11 cellular contexts compared by ENCODE assay signal in the genomic region with DNA sequence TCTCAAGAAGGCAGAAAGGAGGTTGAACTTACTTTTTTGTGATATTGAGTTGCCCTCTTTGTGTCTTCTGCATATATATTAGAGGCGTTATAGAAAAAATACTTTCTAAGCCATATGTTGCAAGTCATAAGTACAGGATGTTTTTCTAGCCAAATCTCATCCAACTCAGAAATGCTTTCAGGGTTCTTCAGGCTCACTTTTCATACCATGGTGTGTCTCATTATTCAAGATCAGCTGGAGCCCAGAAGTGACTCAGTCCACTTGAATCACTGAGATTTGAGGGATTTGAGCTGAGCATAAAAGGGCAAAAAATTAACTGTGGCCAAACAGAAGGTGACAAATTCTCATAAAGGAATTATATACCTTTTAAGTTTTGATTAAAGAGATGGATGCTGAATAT.
DNase-seq lines count a peak whose midpoint lies in the region; ATAC-seq and TF ChIP-seq lines count a peak whose summit lies in the region.
"Had no signal": no experiment of that assay in that cellular context is flagged by ENCODE, and none has a peak within 500 bp of the region (broad histone marks: within the 10 kb centered on the region; RNA-seq: fewer than 3 reads in every experiment).

No MANE protein-coding gene starts in this region.

- no peaks in the 10 kb centered on the region for H3K79me2 ChIP-seq in hepatocyte

- intact Hi-C loops in upper lobe of right lung (cut with DNase I), result no loop called here
- intact Hi-C loops in cardiac septum (cut with DNase I), result no loop called here

- H4K20me1 ChIP-seq in hepatocyte (ENCODE audit: insufficient read depth, poor library complexity, severe bottlenecking), result no peaks in the 10 kb centered on the region

- peak; percentile 62 for ATAC-seq in upper lobe of right lung
- ATAC-seq in HG03469 (IDR thresholded peaks at IDR 0.05; ENCODE audit: unreplicated experiment), result no peak

- peak; percentile 29 for DNase-seq in DMS79 treated with DMSO at 0.1 percent for 48 hours (lab: John Stamatoyannopoulos, UW)
- DNase-seq in DMS79 (lab: John Stamatoyannopoulos, UW), result no peak
- DNase-seq in amniotic epithelial cell (ENCODE audit: low read depth), result peak; percentile 95
- peak; percentile 26 for DNase-seq in hepatocyte (ENCODE audit: low spot score)
- no peak for DNase-seq in upper lobe of right lung
- DNase-seq in NCI-H510A treated with DMSO at 0.1 percent for 48 hours (lab: John Stamatoyannopoulos, UW), result no peak
- DNase-seq in cardiac septum (ENCODE audit: low spot score), result no peak
- DNase-seq: activated B cell treated with CpG ODN at 0.5 μM for 24 hours, NCI-H446 had no signal

- H3K4me3 ChIP-seq in hepatocyte (no peak overlapping the region), upper lobe of right lung (no peak overlapping the region)
- H3K4me3 ChIP-seq: skin epidermis had no signal

- H2AFZ ChIP-seq in hepatocyte, result no peak overlapping the region

- no peaks in the 10 kb centered on the region for H3K9me2 ChIP-seq in hepatocyte (replicated peaks; ENCODE audit: insufficient read depth)

- TF ChIP-seq CTCF in hepatocyte (IDR thresholded peaks at IDR 0.05; ENCODE audit: poor library complexity) (no peak), upper lobe of right lung (IDR thresholded peaks at IDR 0.05) (no peak)

- 79% methylated on average over 1 of the region's 1 CpG for WGBS in hepatocyte (ENCODE audit: low lambda C conversion rate, missing lambda C conversion rate)

- H3K9me3 ChIP-seq in hepatocyte (ENCODE audit: low read depth) (no peaks in the 10 kb centered on the region), upper lobe of right lung (no peaks in the 10 kb centered on the region)

- no peak overlapping the region for H3K4me2 ChIP-seq in hepatocyte

- H3K4me1 ChIP-seq in hepatocyte (ENCODE audit: insufficient read depth), result peaks cover 16% of the 10 kb centered on the region
- H3K4me1 ChIP-seq in upper lobe of right lung, result no peaks in the 10 kb centered on the region

- H3K27ac ChIP-seq in hepatocyte, result peak overlapping the region; percentile 76
- peak overlapping the region; percentile 55 for H3K27ac ChIP-seq in upper lobe of right lung
- H3K27ac ChIP-seq: skin epidermis had no signal

- H3K36me3 ChIP-seq in hepatocyte (replicated peaks; ENCODE audit: insufficient read depth, low read depth) (no peaks in the 10 kb centered on the region), upper lobe of right lung (no peaks in the 10 kb centered on the region)

- H3K27me3 ChIP-seq in hepatocyte (no peaks in the 10 kb centered on the region), upper lobe of right lung (no peaks in the 10 kb centered on the region)

Comparison
In these comparisons a context has a peak if more than half of its experiments do, and no peak if none do; other contexts are left out.
1. DNase-seq: peak in DMS79 treated with DMSO at 0.1 percent for 48 hours (single experiment), amniotic epithelial cell (single experiment) and hepatocyte (single experiment); none in DMS79 (single experiment), upper lobe of right lung (single experiment), NCI-H510A treated with DMSO at 0.1 percent for 48 hours (single experiment) and cardiac septum (single experiment).